In the genomic region with DNA sequence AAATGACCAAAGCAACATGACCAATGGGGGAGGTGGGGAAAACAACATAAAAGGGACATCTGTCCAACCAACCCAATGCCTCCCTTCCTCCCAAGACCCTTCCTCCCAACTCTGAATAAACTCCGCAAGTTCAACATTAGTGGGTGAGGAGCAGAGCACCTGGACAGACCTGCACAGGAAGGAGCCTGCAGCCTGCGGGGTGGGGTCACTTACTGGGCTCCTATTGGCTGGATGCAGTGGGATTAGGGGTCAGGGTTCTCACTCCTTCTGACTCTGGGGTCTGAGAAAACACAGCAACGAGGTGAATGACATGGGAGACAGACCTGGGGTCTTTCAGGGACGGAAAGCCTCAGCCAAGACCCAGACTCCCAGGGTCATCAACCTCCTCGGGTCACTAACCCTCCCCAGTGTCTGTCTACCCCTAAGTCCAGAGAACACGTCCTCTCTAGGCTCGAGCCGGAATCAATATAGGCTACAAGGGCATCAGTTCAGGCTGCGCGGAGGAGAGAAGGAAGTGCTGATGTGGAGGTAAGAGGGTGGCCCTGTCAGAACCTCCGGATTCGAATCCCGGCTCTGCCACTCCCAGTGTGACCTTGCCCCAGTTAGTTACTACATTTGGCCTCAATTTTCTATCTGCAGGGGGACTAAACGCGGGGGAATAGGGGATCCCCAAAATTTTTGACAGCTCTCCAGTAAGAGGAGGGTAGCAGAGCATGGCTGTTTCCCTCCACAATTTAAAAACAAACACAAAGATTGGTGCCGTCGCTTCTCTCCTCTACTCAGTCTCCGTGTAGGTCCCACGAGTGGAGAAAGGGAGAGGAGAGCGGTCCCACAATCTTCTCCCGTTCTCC, we compare ENCODE assay signal across 9 cellular contexts. TPM values are rescaled to one million over a fixed set of nuclear protein-coding genes. Genes with fewer than 3 reads are reported as not detected.
DNase-seq lines count a peak whose midpoint lies in the region; ATAC-seq, FAIRE-seq and TF ChIP-seq lines count a peak whose summit lies in the region.
"Had no signal": no experiment of that assay in that cellular context is flagged by ENCODE, and none has a peak within 500 bp of the region (broad histone marks: within the 10 kb centered on the region; RNA-seq: fewer than 3 reads in every experiment).

No MANE protein-coding gene starts in this region.

- H4K20me1 ChIP-seq in Loucy (ENCODE audit: insufficient read depth, low read length, poor library complexity, severe bottlenecking) (no peaks in the 10 kb centered on the region), keratinocyte (ENCODE audit: control insufficient read depth, extremely low read depth, insufficient read depth, low read length) (no peaks in the 10 kb centered on the region)

- DNase-seq in keratinocyte (ENCODE audit: low read depth, low spot score) (no peak), GM19238 (ENCODE audit: insufficient read length, low spot score) (no peak), nucleus accumbens (lab: John Stamatoyannopoulos, UW) (no peak), GM20000 (ENCODE audit: low spot score) (no peak)
- peak in 1 of 2 donors; percentile 10 for DNase-seq in stimulated activated naive CD8-positive, alpha-beta T cell treated with anti-CD3 and anti-CD28 coated beads, Interleukin-15, amount 100 ng/mL, for 72 hours
- DNase-seq in stimulated activated naive CD4-positive, alpha-beta T cell treated with Interleukin-2 at 50 U/mL for 16 hours (lab: John Stamatoyannopoulos, UW), result no peak

- FAIRE-seq in keratinocyte (lab: Jason Lieb, UNC), result no peak

- no peaks in the 10 kb centered on the region for H3K36me3 ChIP-seq in Loucy (ENCODE audit: insufficient read depth, low read length)
- no peaks in the 10 kb centered on the region for H3K36me3 ChIP-seq in keratinocyte (ENCODE audit: control insufficient read depth in 2 of 2, extremely low read depth in 1 of 2, insufficient read depth in 2 of 2, low read length in 2 of 2)

- no peaks in the 10 kb centered on the region for H3F3A ChIP-seq in Loucy (ENCODE audit: low read depth)

- H3K9me2 ChIP-seq in Loucy (replicated peaks; ENCODE audit: low read depth, low read length), result no peaks in the 10 kb centered on the region

- H3K27me3 ChIP-seq in Loucy (ENCODE audit: insufficient read depth, low read length, poor library complexity, severe bottlenecking) (no peaks in the 10 kb centered on the region), keratinocyte (ENCODE audit: control insufficient read depth, extremely low read depth, insufficient read depth, low read length) (peaks cover 17% of the 10 kb centered on the region)

- H3K9me3 Mint-ChIP-seq in stimulated activated naive CD8-positive, alpha-beta T cell treated with anti-CD3 and anti-CD28 coated beads, Interleukin-15, amount 100 ng/mL, for 72 hours, result no peaks in the 10 kb centered on the region

- H2AFZ ChIP-seq in Loucy (ENCODE audit: low read length) (peak overlapping the region; percentile 87), keratinocyte (ENCODE audit: control insufficient read depth, low read length) (peak overlapping the region; percentile 75)

- no peaks in the 10 kb centered on the region for H3K27me3 Mint-ChIP-seq in stimulated activated naive CD8-positive, alpha-beta T cell treated with anti-CD3 and anti-CD28 coated beads, Interleukin-15, amount 100 ng/mL, for 72 hours

- TF ChIP-seq CTCF in Loucy (conservative IDR thresholded peaks at IDR 0.05; ENCODE audit: low read length) (no peak), keratinocyte (optimal IDR thresholded peaks at IDR 0.05 in 1 of 3, IDR thresholded peaks at IDR 0.05 in 1 of 3, conservative IDR thresholded peaks at IDR 0.05 in 1 of 3; ENCODE audit: extremely low read depth in 1 of 3, insufficient read depth in 2 of 3, low read length in 3 of 3) (no peak), GM20000 (IDR thresholded peaks at IDR 0.05; ENCODE audit: extremely low read depth, missing control alignments) (no peak)

- H3K79me2 ChIP-seq in Loucy (ENCODE audit: insufficient read depth, low read length) (0 out of 2 replicates have a peak, but pooled peaks cover 5% of the 10 kb centered on the region), keratinocyte (ENCODE audit: control insufficient read depth, insufficient read depth, low read length) (no peaks in the 10 kb centered on the region)

- H3K4me2 ChIP-seq in Loucy (ENCODE audit: low read depth, low read length, poor library complexity, severe bottlenecking) (peak overlapping the region; percentile 89), keratinocyte (ENCODE audit: control insufficient read depth, extremely low read depth, insufficient read depth, low read depth, low read length) (peak overlapping the region; percentile 87)

- no peaks in the 10 kb centered on the region for H3K9me3 ChIP-seq in Loucy (ENCODE audit: insufficient read depth, low read depth, low read length)
- H3K9me3 ChIP-seq in keratinocyte (ENCODE audit: control insufficient read depth, low read depth, low read length), result no peaks in the 10 kb centered on the region

- peaks cover 33% of the 10 kb centered on the region for H3K4me1 Mint-ChIP-seq in stimulated activated naive CD8-positive, alpha-beta T cell treated with anti-CD3 and anti-CD28 coated beads, Interleukin-15, amount 100 ng/mL, for 72 hours

- ATAC-seq in stimulated activated naive CD8-positive, alpha-beta T cell treated with anti-CD3 and anti-CD28 coated beads, Interleukin-15, amount 100 ng/mL, for 72 hours, result peak; percentile 45

- peak overlapping the region; percentile 67 to 74 for H3K27ac Mint-ChIP-seq in stimulated activated naive CD8-positive, alpha-beta T cell treated with anti-CD3 and anti-CD28 coated beads, Interleukin-15, amount 100 ng/mL, for 72 hours

- H3K9me1 ChIP-seq in keratinocyte (ENCODE audit: control insufficient read depth, extremely low read depth, insufficient read depth, low read length), result no peaks in the 10 kb centered on the region

- dilution Hi-C loops in keratinocyte (cut with MboI; ENCODE audit: extremely low pct_ligation_motif_present, low sequenced_read_pairs), result no loop called here

- H3K27ac ChIP-seq in angular gyrus (ENCODE audit: low read depth, low read length), result peak overlapping the region; percentile 95
- no peak overlapping the region for H3K27ac ChIP-seq in keratinocyte (ENCODE audit: control insufficient read depth, insufficient read depth, low read length)
- H3K27ac ChIP-seq: epithelial cell of prostate had no signal

- H3K4me3 Mint-ChIP-seq in stimulated activated naive CD8-positive, alpha-beta T cell treated with anti-CD3 and anti-CD28 coated beads, Interleukin-15, amount 100 ng/mL, for 72 hours, result peak overlapping the region; percentile 85 to 89

- H3K4me1 ChIP-seq in Loucy (ENCODE audit: insufficient read depth, low read length, poor library complexity, severe bottlenecking) (peaks cover 11% of the 10 kb centered on the region), keratinocyte (ENCODE audit: control insufficient read depth, extremely low read depth, insufficient read depth, low read length) (peaks cover 6% of the 10 kb centered on the region)

- H3K9ac ChIP-seq in Loucy (ENCODE audit: low read depth, low read length, poor library complexity, severe bottlenecking) (peak overlapping the region; percentile 84), keratinocyte (ENCODE audit: control insufficient read depth, extremely low read depth, insufficient read depth, low read length) (peak overlapping the region; percentile 47)

- H3K4me3 ChIP-seq in Loucy (ENCODE audit: low read length, poor library complexity, severe bottlenecking) (peak overlapping the region; percentile 88), keratinocyte (ENCODE audit: control insufficient read depth in 2 of 3, extremely low read depth in 1 of 3, insufficient read depth in 2 of 3, low read depth in 1 of 3, low read length in 3 of 3) (peak overlapping the region; percentile 47 to 62 (median 61))

RNA-seq across cellular contexts. Expression of gene NDRG2, which starts 0.8 kb away (rescaled TPM):
- 11.1 to 15.4 TPM (median 12.5 TPM) in 3 replicates for polyA plus RNA-seq in keratinocyte
- 42.2 TPM for polyA plus RNA-seq in keratinocyte (2011; ENCODE audit: low read depth)
- 8.7 and 9.3 TPM in 2 replicates for polyA plus RNA-seq in keratinocyte (2011; cell fraction: cytosol; rRNA removed)
- 19.5 and 20.5 TPM in 2 replicates for polyA plus RNA-seq in keratinocyte (2011; cell fraction: nucleus; rRNA removed)
- 7.2 and 87.6 TPM in 2 replicates for polyA plus RNA-seq in keratinocyte (2012; ENCODE audit: low replicate concordance)
- polyA minus RNA-seq in keratinocyte, result 6.9 to 14.5 TPM (median 11.1 TPM) in 3 replicates
- 4.4 TPM for polyA minus RNA-seq in keratinocyte (2011; cell fraction: cytosol; rRNA and poly(A)+ RNA removed)
- polyA minus RNA-seq in keratinocyte (2011; cell fraction: nucleus; rRNA and poly(A)+ RNA removed), result 5.3 and 5.7 TPM in 2 replicates

RNA-seq across cellular contexts. Expression of gene TPPP2, which starts 6.0 kb away (rescaled TPM):
- not detected in 3 replicates for polyA plus RNA-seq in keratinocyte
- polyA plus RNA-seq in keratinocyte (2011; ENCODE audit: low read depth), result not detected
- not detected in 2 replicates for polyA plus RNA-seq in keratinocyte (2011; cell fraction: cytosol; rRNA removed)
- polyA plus RNA-seq in keratinocyte (2011; cell fraction: nucleus; rRNA removed), result not detected in 2 replicates
- polyA plus RNA-seq in keratinocyte (2012; ENCODE audit: low replicate concordance), result not detected in 2 replicates
- polyA minus RNA-seq in keratinocyte, result not detected in 3 replicates
- not detected for polyA minus RNA-seq in keratinocyte (2011; cell fraction: cytosol; rRNA and poly(A)+ RNA removed)
- not detected in 2 replicates for polyA minus RNA-seq in keratinocyte (2011; cell fraction: nucleus; rRNA and poly(A)+ RNA removed)

RNA-seq across cellular contexts. Expression of gene RNASE13, which starts 10.6 kb away (rescaled TPM):
- polyA plus RNA-seq in keratinocyte, result not detected in 3 replicates
- polyA plus RNA-seq in keratinocyte (2011; ENCODE audit: low read depth), result not detected
- polyA plus RNA-seq in keratinocyte (2011; cell fraction: cytosol; rRNA removed), result not detected in 2 replicates
- polyA plus RNA-seq in keratinocyte (2011; cell fraction: nucleus; rRNA removed), result 0.08 and 0.13 TPM in 2 replicates
- not detected in 2 replicates for polyA plus RNA-seq in keratinocyte (2012; ENCODE audit: low replicate concordance)
- polyA minus RNA-seq in keratinocyte, result not detected in 3 replicates
- polyA minus RNA-seq in keratinocyte (2011; cell fraction: cytosol; rRNA and poly(A)+ RNA removed), result not detected
- polyA minus RNA-seq in keratinocyte (2011; cell fraction: nucleus; rRNA and poly(A)+ RNA removed), result not detected in 2 replicates

RNA-seq across cellular contexts. Expression of gene RNASE7, which starts 18.1 kb away (rescaled TPM):
- 17.4 to 36.6 TPM (median 19.0 TPM) in 3 replicates for polyA plus RNA-seq in keratinocyte
- 169 TPM for polyA plus RNA-seq in keratinocyte (2011; ENCODE audit: low read depth)
- 19.3 and 22.8 TPM in 2 replicates for polyA plus RNA-seq in keratinocyte (2011; cell fraction: cytosol; rRNA removed)
- 51.6 and 58.1 TPM in 2 replicates for polyA plus RNA-seq in keratinocyte (2011; cell fraction: nucleus; rRNA removed)
- 24.5 and 513 TPM in 2 replicates for polyA plus RNA-seq in keratinocyte (2012; ENCODE audit: low replicate concordance)
- 14.7 to 29.6 TPM (median 16.9 TPM) in 3 replicates for polyA minus RNA-seq in keratinocyte
- polyA minus RNA-seq in keratinocyte (2011; cell fraction: cytosol; rRNA and poly(A)+ RNA removed), result 21.3 TPM
- 22.5 and 22.9 TPM in 2 replicates for polyA minus RNA-seq in keratinocyte (2011; cell fraction: nucleus; rRNA and poly(A)+ RNA removed)

RNA-seq across cellular contexts. Expression of gene SLC39A2, which starts 24.9 kb away (rescaled TPM):
- 0.37 to 1.2 TPM (median 0.94 TPM) in 3 replicates for polyA plus RNA-seq in keratinocyte
- polyA plus RNA-seq in keratinocyte (2011; ENCODE audit: low read depth), result 2.0 TPM
- polyA plus RNA-seq in keratinocyte (2011; cell fraction: cytosol; rRNA removed), result 0.22 and 0.50 TPM in 2 replicates
- 1.1 and 1.6 TPM in 2 replicates for polyA plus RNA-seq in keratinocyte (2011; cell fraction: nucleus; rRNA removed)
- 0.26 and 8.8 TPM in 2 replicates for polyA plus RNA-seq in keratinocyte (2012; ENCODE audit: low replicate concordance)
- 0.33 to 0.38 TPM in 2 of 3 replicates, not detected in the other for polyA minus RNA-seq in keratinocyte
- not detected for polyA minus RNA-seq in keratinocyte (2011; cell fraction: cytosol; rRNA and poly(A)+ RNA removed)
- polyA minus RNA-seq in keratinocyte (2011; cell fraction: nucleus; rRNA and poly(A)+ RNA removed), result 0.62 and 2.3 TPM in 2 replicates
